Comparison of ENCODE assay signal across 27 cellular contexts in genomic region chr2:148542614-148543013, GRCh38.
"Had no signal": no experiment of that assay in that cellular context is flagged by ENCODE, and none has a peak within 500 bp of the region (broad histone marks: within the 10 kb centered on the region; RNA-seq: fewer than 3 reads in every experiment).

No MANE protein-coding gene starts in this region.

- H3K4me3 Mint-ChIP-seq: mesothelial cell of epicardium; naive B cell; natural killer cell; stimulated activated naive B cell treated with anti-CD40 and anti-IgM and Interleukin-4, amounts not matched to agents 10 μg/mL and 1 μg/mL and 100 μg/mL, for 72 hours had no signal

- FAIRE-seq: pancreas had no signal

- H3K9me3 Mint-ChIP-seq: mesothelial cell of epicardium; naive B cell; natural killer cell; stimulated activated naive B cell treated with anti-CD40 and anti-IgM and Interleukin-4, amounts not matched to agents 10 μg/mL and 1 μg/mL and 100 μg/mL, for 72 hours had no signal

- H3K4me1 ChIP-seq: left ventricle myocardium inferior, pancreas, prostate gland, testis, thyroid gland, transverse colon, vagina had no signal

- H3K36me3 Mint-ChIP-seq: mesothelial cell of epicardium; naive B cell; natural killer cell; stimulated activated naive B cell treated with anti-CD40 and anti-IgM and Interleukin-4, amounts not matched to agents 10 μg/mL and 1 μg/mL and 100 μg/mL, for 72 hours had no signal

- H3K4me3 ChIP-seq: left ventricle myocardium inferior, lung, pancreas, prostate gland, skin epidermis, stomach, testis, thyroid gland, transverse colon, upper lobe of left lung, vagina had no signal

- H3K27ac Mint-ChIP-seq: mesothelial cell of epicardium; natural killer cell; stimulated activated naive B cell treated with anti-CD40 and anti-IgM and Interleukin-4, amounts not matched to agents 10 μg/mL and 1 μg/mL and 100 μg/mL, for 72 hours had no signal

- DNase-seq: islet precursor cell; left ventricle myocardium inferior; mesendoderm; naive B cell; natural killer cell; nucleus accumbens; pancreas; posterior cingulate gyrus; retina; right cardiac atrium; stimulated activated CD4-positive, alpha-beta T cell treated with anti-CD3 and anti-CD28 coated beads, Interleukin-12 subunit alpha, Interleukin-12 subunit beta, amount 100 ng/mL, for 4 hours; stimulated activated CD4-positive, alpha-beta T cell treated with anti-CD3 and anti-CD28 coated beads, Interleukin-15, amount 100 ng/mL, for 24 hours; stimulated activated CD4-positive, alpha-beta T cell treated with anti-CD3 and anti-CD28 coated beads, Interleukin-2, amount 100 ng/mL, for 24 hours; stimulated activated CD4-positive, alpha-beta T cell treated with anti-CD3 and anti-CD28 coated beads, Interleukin-4, amount 100 ng/mL, for 1 hour; stimulated activated naive B cell treated with anti-CD40 and anti-IgM and Interleukin-4, amounts not matched to agents 10 μg/mL and 1 μg/mL and 100 μg/mL, for 72 hours; stimulated activated naive CD8-positive, alpha-beta T cell treated with anti-CD3 and anti-CD28 coated beads, Interleukin-15, Interleukin-2, amounts not matched to agents 100 U/mL and 50 U/mL, for 24 hours; stomach; testis; thyroid gland; transverse colon; upper lobe of left lung had no signal

- ATAC-seq: natural killer cell; pancreas; right cardiac atrium; sciatic nerve; stimulated activated naive B cell treated with anti-CD40 and anti-IgM and Interleukin-4, amounts not matched to agents 10 μg/mL and 1 μg/mL and 100 μg/mL, for 72 hours; stimulated activated naive CD8-positive, alpha-beta T cell treated with anti-CD3 and anti-CD28 coated beads, Interleukin-15, Interleukin-2, amounts not matched to agents 100 U/mL and 50 U/mL, for 24 hours had no signal

- H3K36me3 ChIP-seq: left ventricle myocardium inferior, pancreas, prostate gland, stomach, thyroid gland, transverse colon, upper lobe of left lung, vagina had no signal

- H3K27me3 ChIP-seq: pancreas, testis, thyroid gland, transverse colon, upper lobe of left lung, vagina had no signal

- H3K9me3 ChIP-seq: left ventricle myocardium inferior, pancreas, prostate gland, stomach, testis, thyroid gland, transverse colon, upper lobe of left lung, vagina had no signal

- H3K4me1 Mint-ChIP-seq: mesothelial cell of epicardium had no signal

- H3K27ac ChIP-seq: left ventricle myocardium inferior, pancreas, prostate gland, skin epidermis, stomach, testis, thyroid gland, transverse colon, upper lobe of left lung, vagina had no signal

- H3K27me3 Mint-ChIP-seq: naive B cell had no signal
